Comparison of ENCODE assay signal across 1 cellular context in the genomic region with DNA sequence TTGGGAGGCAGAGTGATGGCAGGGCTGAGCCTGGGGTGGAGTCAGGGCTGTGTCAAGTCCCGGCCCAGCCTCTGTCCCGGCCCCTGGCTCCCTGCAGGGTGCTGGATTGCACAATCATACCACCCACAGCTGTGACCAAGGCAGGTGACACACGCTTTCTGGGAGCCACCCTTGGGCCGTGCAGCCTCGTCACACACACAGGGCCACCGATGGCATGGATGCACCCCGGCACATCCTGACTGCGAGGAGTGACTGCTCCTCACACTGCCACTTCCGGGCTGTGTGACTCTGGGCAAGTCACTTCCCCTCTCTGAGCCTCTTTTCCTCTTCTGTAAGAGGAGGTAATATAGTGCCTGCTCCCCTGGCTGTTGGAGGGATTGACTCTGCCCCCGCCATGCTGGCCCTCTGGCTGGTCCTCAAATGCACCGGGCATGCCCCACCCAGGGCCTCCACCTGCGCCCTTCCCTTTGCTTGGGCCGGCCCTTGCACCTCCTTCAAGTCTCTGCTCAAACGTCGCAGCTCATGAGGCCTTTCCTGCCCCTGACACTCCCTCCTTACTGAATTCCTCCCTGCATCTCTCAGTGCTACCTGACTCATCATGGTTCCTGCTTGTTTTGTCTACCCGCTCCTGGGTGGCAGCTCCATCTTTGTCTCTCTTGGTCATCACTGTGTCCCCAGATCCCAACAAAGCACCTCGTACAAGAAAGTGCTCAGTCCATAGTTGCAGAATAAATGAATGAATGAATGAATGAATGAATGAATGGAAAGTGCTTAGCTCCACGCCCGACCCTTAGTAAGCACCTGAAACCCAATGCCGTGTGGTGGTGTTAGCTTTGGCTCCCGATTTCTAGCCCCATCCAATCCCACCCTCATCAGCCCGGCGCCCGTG.
TF ChIP-seq lines count a peak whose summit lies in the region.

No MANE protein-coding gene starts in this region.

TF ChIP-seq in GM12878, 131 proteins besides CTCF, POLR2A, EP300 and RAD21 (continued from another document):
- TF ChIP-seq, protein P1, sequence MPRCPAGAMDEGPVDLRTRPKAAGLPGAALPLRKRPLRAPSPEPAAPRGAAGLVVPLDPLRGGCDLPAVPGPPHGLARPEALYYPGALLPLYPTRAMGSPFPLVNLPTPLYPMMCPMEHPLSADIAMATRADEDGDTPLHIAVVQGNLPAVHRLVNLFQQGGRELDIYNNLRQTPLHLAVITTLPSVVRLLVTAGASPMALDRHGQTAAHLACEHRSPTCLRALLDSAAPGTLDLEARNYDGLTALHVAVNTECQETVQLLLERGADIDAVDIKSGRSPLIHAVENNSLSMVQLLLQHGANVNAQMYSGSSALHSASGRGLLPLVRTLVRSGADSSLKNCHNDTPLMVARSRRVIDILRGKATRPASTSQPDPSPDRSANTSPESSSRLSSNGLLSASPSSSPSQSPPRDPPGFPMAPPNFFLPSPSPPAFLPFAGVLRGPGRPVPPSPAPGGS (IDR thresholded peaks at IDR 0.05; ENCODE audit: borderline replicate concordance, insufficient read depth, low read depth, low read length, poor library complexity, severe bottlenecking) = no peak
- TF ChIP-seq MLLT1 (IDR thresholded peaks at IDR 0.05) = no peak
- TF ChIP-seq ZNF24 (IDR thresholded peaks at IDR 0.05) = 0 out of 2 replicates have a peak, but pooled peaks have one; percentile 45
- TF ChIP-seq CBFB (IDR thresholded peaks at IDR 0.05; ENCODE audit: low read depth) = no peak
- TF ChIP-seq YBX1 (IDR thresholded peaks at IDR 0.05) = no peak
- no peak for TF ChIP-seq CHD2 (IDR thresholded peaks at IDR 0.05; ENCODE audit: borderline replicate concordance, low read depth, low read length)
- no peak for TF ChIP-seq GATAD2B (conservative IDR thresholded peaks at IDR 0.05; ENCODE audit: low read depth)
- no peak for TF ChIP-seq TCF7 (IDR thresholded peaks at IDR 0.05; ENCODE audit: borderline replicate concordance)
- TF ChIP-seq EZH2 (IDR thresholded peaks at IDR 0.05; ENCODE audit: borderline replicate concordance, control insufficient read depth, low read depth, low read length) = no peak
- TF ChIP-seq BCL11A (IDR thresholded peaks at IDR 0.05; ENCODE audit: low read depth, low read length) = no peak
